ENCODE assay signal across 30 cellular contexts in genomic region chr3:195662-196061, GRCh38. TPM values are rescaled to one million over a fixed set of nuclear protein-coding genes. Genes with fewer than 3 reads are reported as not detected.
DNase-seq lines count a peak whose midpoint lies in the region; ATAC-seq and TF ChIP-seq lines count a peak whose summit lies in the region.
"Had no signal": no experiment of that assay in that cellular context is flagged by ENCODE, and none has a peak within 500 bp of the region (broad histone marks: within the 10 kb centered on the region; RNA-seq: fewer than 3 reads in every experiment).

No MANE protein-coding gene starts in this region.

- H3K4me2 ChIP-seq in SK-N-SH (no peak overlapping the region), mesendoderm (ENCODE audit: low read length) (no peak overlapping the region)

- H2AFZ ChIP-seq in SK-N-SH (ENCODE audit: low read depth), result no peak overlapping the region

- H4K8ac ChIP-seq in mesendoderm (ENCODE audit: low read depth, low read length), result no peak overlapping the region

- H2BK15ac ChIP-seq in mesendoderm (replicated peaks; ENCODE audit: low read depth), result no peak overlapping the region

- H3F3A ChIP-seq in SK-N-SH (replicated peaks; ENCODE audit: insufficient read depth), result no peaks in the 10 kb centered on the region

- no peaks in the 10 kb centered on the region for H3K9me3 ChIP-seq in SK-N-SH
- H3K9me3 ChIP-seq: spleen, thoracic aorta, vagina had no signal

- no peak for TF ChIP-seq RAD21 in SK-N-SH (IDR thresholded peaks at IDR 0.05; ENCODE audit: low read length)

- no peak overlapping the region for H3K9ac ChIP-seq in SK-N-SH
- H3K9ac ChIP-seq in mesendoderm (ENCODE audit: low read length), result peak overlapping the region; percentile 18
- H3K9ac ChIP-seq: BLaER1 had no signal

- no peak overlapping the region for H3K27ac ChIP-seq in SK-N-SH (ENCODE audit: low read depth in 2 of 2, low read length in 1 of 2)
- peak overlapping the region; percentile 30 for H3K27ac ChIP-seq in caudate nucleus (ENCODE audit: low read depth, low read length)
- no peak overlapping the region for H3K27ac ChIP-seq in mesendoderm (ENCODE audit: low read depth, low read length)
- H3K27ac ChIP-seq: BLaER1, heart right ventricle, SK-N-MC, spleen, thoracic aorta, vagina had no signal

- no peak overlapping the region for H3K4me3 ChIP-seq in SK-N-SH (ENCODE audit: low read depth in 2 of 2, low read length in 1 of 2)
- H3K4me3 ChIP-seq in mesendoderm (ENCODE audit: low read length), result no peak overlapping the region

- no peaks in the 10 kb centered on the region for H3K79me2 ChIP-seq in SK-N-SH (ENCODE audit: insufficient read depth)
- H3K79me2 ChIP-seq in mesendoderm (ENCODE audit: control insufficient read depth, insufficient read depth, low read length), result peaks cover 4% of the 10 kb centered on the region

- ATAC-seq in SK-N-SH treated with all-trans-retinoic acid at 6 μM for 48 hours, result no peak
- no peak for ATAC-seq in activated CD4-positive, CD25-positive, alpha-beta regulatory T cell treated with anti-CD3 and anti-CD28 coated beads, Interleukin-2, amount 50 U/mL, for 24 hours
- ATAC-seq: heart right ventricle, left colon had no signal

- CTCF ChIA-PET in SK-N-SH (lab: Yijun Ruan, JAX), result no interaction called here

- no peaks in the 10 kb centered on the region for H3K9me2 ChIP-seq in SK-N-SH

- TF ChIP-seq CTCF in SK-N-SH (IDR thresholded peaks at IDR 0.05), result no peak
- no peak for TF ChIP-seq CTCF in GM10266 (IDR thresholded peaks at IDR 0.05; ENCODE audit: control insufficient read depth, insufficient read depth, low read depth, missing control alignments)

- peak overlapping the region; percentile 60 for H3K18ac ChIP-seq in mesendoderm (ENCODE audit: low read length)

- DNase-seq in SK-N-SH (peak; percentile 33), caudate nucleus (lab: John Stamatoyannopoulos, UW) (peak in 7 of 61 donors; percentile 0 to 27 (median 6)), mesendoderm (peak; percentile 42), DMS114 treated with DMSO at 0.1 percent for 48 hours (lab: John Stamatoyannopoulos, UW; ENCODE audit: unreplicated experiment) (no peak), GM10266 (ENCODE audit: extremely low spot score) (no peak)
- DNase-seq in stimulated activated CD4-positive, alpha-beta T cell treated with anti-CD3 and anti-CD28 coated beads, Interleukin-15, amount 100 ng/mL, for 24 hours, result no peak
- DNase-seq: ACHN; activated CD4-positive, alpha-beta T cell treated with anti-CD3 and anti-CD28 coated beads, Interleukin-2, amount 50 U/mL, for 1 hour; activated naive CD4-positive, alpha-beta T cell treated with anti-CD3 and anti-CD28 coated beads, Interleukin-2, amount 10 ng/mL, durations not matched to agents 7 days and 5 days; COR-L47; DND-41; heart right ventricle; IMR-90; left colon; mesenchymal stem cell; naive B cell; NCI-H1092 treated with DMSO at 0.1 percent for 48 hours; NCI-H2081 treated with DMSO at 0.1 percent for 48 hours; NCI-H510A treated with DMSO at 0.1 percent for 48 hours; RPMI8226; spleen; stimulated activated CD4-positive, alpha-beta T cell treated with anti-CD3 and anti-CD28 coated beads, Interleukin-4, amount 100 ng/mL, for 1 hour; T-helper 2 cell had no signal

- H4K5ac ChIP-seq in mesendoderm (ENCODE audit: low read length), result no peak overlapping the region

- H3K56ac ChIP-seq in mesendoderm (ENCODE audit: low read length), result peak overlapping the region; percentile 52

- peaks cover 0 to 9% of the 10 kb centered on the region in 2 experiments; a peak in 1 of 4 replicates for H3K4me1 ChIP-seq in SK-N-SH (ENCODE audit: control insufficient read depth in 1 of 2, insufficient read depth in 2 of 2, low read depth in 1 of 2, low read length in 1 of 2)
- H3K4me1 ChIP-seq in mesendoderm (ENCODE audit: control insufficient read depth, low read depth, low read length), result peaks cover 9% of the 10 kb centered on the region

- H3K79me1 ChIP-seq in mesendoderm (ENCODE audit: low read length), result no peaks in the 10 kb centered on the region

- H3K36me3 ChIP-seq in SK-N-SH (replicated peaks in 1 of 2; ENCODE audit: control insufficient read depth in 1 of 2, insufficient read depth in 2 of 2, low read length in 1 of 2), result no peaks in the 10 kb centered on the region
- H3K36me3 ChIP-seq in mesendoderm (ENCODE audit: control insufficient read depth, insufficient read depth, low read length), result no peaks in the 10 kb centered on the region
- H3K36me3 ChIP-seq: BLaER1, heart right ventricle, spleen, thoracic aorta, vagina had no signal

- POLR2A ChIA-PET in SK-N-SH (lab: Yijun Ruan, JAX), result no interaction called here

- no peak overlapping the region for H3K4ac ChIP-seq in mesendoderm (ENCODE audit: low read depth, low read length)

- no peak overlapping the region for H3K23ac ChIP-seq in mesendoderm (ENCODE audit: low read length)

- WGBS in SK-N-SH (ENCODE audit: low lambda C conversion rate), result 56% methylated on average over 6 of the region's 6 CpGs
- WGBS in mesendoderm (ENCODE audit: extremely low coverage, insufficient coverage, low lambda C conversion rate), result no CpG with 5 or more reads among the region's 6 CpGs

- H2BK5ac ChIP-seq in mesendoderm (ENCODE audit: low read length), result no peak overlapping the region

- no peak overlapping the region for H2BK120ac ChIP-seq in mesendoderm (ENCODE audit: low read depth, low read length)

- no peak for TF ChIP-seq EP300 in SK-N-SH (IDR thresholded peaks at IDR 0.05; ENCODE audit: borderline replicate concordance in 1 of 2, low read depth in 1 of 2, low read length in 1 of 2)

- no peak overlapping the region for H2AK5ac ChIP-seq in mesendoderm (ENCODE audit: low read length)

- 0 out of 2 replicates have a peak, but pooled peaks cover 6% of the 10 kb centered on the region for H3K27me3 ChIP-seq in SK-N-SH (ENCODE audit: insufficient read depth)
- H3K27me3 ChIP-seq in mesendoderm (ENCODE audit: insufficient read depth, low read length, poor library complexity), result no peaks in the 10 kb centered on the region
- H3K27me3 ChIP-seq: vagina had no signal

- H4K20me1 ChIP-seq in SK-N-SH (ENCODE audit: insufficient read depth), result no peaks in the 10 kb centered on the region
- H4K20me1 ChIP-seq: BLaER1 had no signal

TF ChIP-seq in SK-N-SH, 30 proteins besides CTCF, POLR2A, EP300 and RAD21 (continues in another document):
- TF ChIP-seq FOSL2 (IDR thresholded peaks at IDR 0.05; ENCODE audit: borderline replicate concordance, low read depth) (no peak), USF1 (IDR thresholded peaks at IDR 0.05; ENCODE audit: borderline replicate concordance, low read depth) (no peak), YY1 (IDR thresholded peaks at IDR 0.05; ENCODE audit: low read depth) (no peak), SMC3 (IDR thresholded peaks at IDR 0.05; ENCODE audit: low read depth, low read length) (no peak), PBX3 (IDR thresholded peaks at IDR 0.05) (no peak), CHD2 (IDR thresholded peaks at IDR 0.05; ENCODE audit: low read length, partially characterized antibody) (no peak), FOXJ3 (CRISPR knock-in tag; IDR thresholded peaks at IDR 0.05) (no peak), NRF1 (IDR thresholded peaks at IDR 0.05; ENCODE audit: low read depth, low read length) (no peak)

TF ChIP-seq in SK-N-SH treated with all-trans-retinoic acid at 6 μM for 48 hours, 23 proteins besides CTCF, POLR2A, EP300 and RAD21 (continues in another document):
- TF ChIP-seq PATZ1 (CRISPR knock-in tag; IDR thresholded peaks at IDR 0.05; ENCODE audit: borderline replicate concordance), result no peak
- no peak for TF ChIP-seq POU6F1 (CRISPR knock-in tag; IDR thresholded peaks at IDR 0.05; ENCODE audit: borderline replicate concordance, low read depth)
- TF ChIP-seq ZFP30 (CRISPR knock-in tag; IDR thresholded peaks at IDR 0.05), result no peak
- no peak for TF ChIP-seq GLIS3 (CRISPR knock-in tag; IDR thresholded peaks at IDR 0.05)

RNA-seq across cellular contexts. Expression of gene CHL1, which starts 0.9 kb away (rescaled TPM):
- polyA plus RNA-seq in SK-N-SH (2012; rRNA removed), result not detected in 2 replicates
- not detected in 2 replicates for polyA plus RNA-seq in SK-N-SH (2012; cell fraction: cytosol; rRNA removed)
- not detected in 2 replicates for polyA plus RNA-seq in SK-N-SH (2012; cell fraction: nucleus; rRNA removed)
- 3.8 TPM for polyA plus RNA-seq in mesendoderm (2013, experiment 1 of 2)
- 3.9 TPM for polyA plus RNA-seq in mesendoderm (2013, experiment 2 of 2)
- polyA plus RNA-seq: endothelial cell of umbilical vein had no signal

Comparison
In these comparisons a context has a peak if more than half of its experiments do, and no peak if none do; other contexts are left out.
1. DNase-seq: peak in SK-N-SH (single experiment) and mesendoderm (single experiment); none in DMS114 treated with DMSO at 0.1 percent for 48 hours (single experiment), GM10266 (single experiment) and stimulated activated CD4-positive, alpha-beta T cell treated with anti-CD3 and anti-CD28 coated beads, Interleukin-15, amount 100 ng/mL, for 24 hours (single experiment).